Comparison of ENCODE assay signal across 9 cellular contexts in genomic region chr1:54581621-54582035, GRCh38. TPM values are rescaled to one million over a fixed set of nuclear protein-coding genes. Genes with fewer than 3 reads are reported as not detected.
DNase-seq lines count a peak whose midpoint lies in the region; ATAC-seq and TF ChIP-seq lines count a peak whose summit lies in the region.
"Had no signal": no experiment of that assay in that cellular context is flagged by ENCODE, and none has a peak within 500 bp of the region (broad histone marks: within the 10 kb centered on the region; RNA-seq: fewer than 3 reads in every experiment).

No MANE protein-coding gene starts in this region.

- intact Hi-C loops in CD4-positive, alpha-beta T cell (cut with DNase I, micrococcal nuclease): no loop called here

- DNase-seq in AG04449 (ENCODE audit: low read depth, low spot score) (peak; percentile 14), NCI-H1694 treated with DMSO at 0.1 percent for 48 hours (lab: John Stamatoyannopoulos, UW) (peak; percentile 58), dedifferentiated amniotic fluid mesenchymal stem cell (ENCODE audit: extremely low spot score) (peak; percentile 80), lung microvascular endothelial cell (ENCODE audit: low read depth in 2 of 2) (peak; percentile 35 to 84), DMS53 treated with DMSO at 0.1 percent for 48 hours (lab: John Stamatoyannopoulos, UW; ENCODE audit: unreplicated experiment) (no peak), Kasumi-1 (lab: John Stamatoyannopoulos, UW) (no peak), T-cell (no peak)
- no peak for DNase-seq in CD4-positive, alpha-beta T cell
- DNase-seq: activated B cell treated with CpG ODN at 0.5 μM for 24 hours had no signal

- H3K4me3 ChIP-seq in AG04449 (ENCODE audit: low read depth, low read length): no peak overlapping the region

- no peak overlapping the region for H3K27ac Mint-ChIP-seq in CD4-positive, alpha-beta T cell
- H3K27ac Mint-ChIP-seq in T-cell: no peak overlapping the region
- H3K27ac Mint-ChIP-seq: activated B cell treated with CpG ODN at 0.5 μM for 24 hours had no signal

- ATAC-seq in CD4-positive, alpha-beta T cell (ENCODE audit: poor library complexity): no peak
- ATAC-seq in T-cell (replicated peaks in 1 of 4): no peak

- H3K9me3 Mint-ChIP-seq in CD4-positive, alpha-beta T cell: no peaks in the 10 kb centered on the region
- no peaks in the 10 kb centered on the region for H3K9me3 Mint-ChIP-seq in T-cell
- H3K9me3 Mint-ChIP-seq: activated B cell treated with CpG ODN at 0.5 μM for 24 hours had no signal

- POLR2A ChIA-PET in AG04449 (lab: Yijun Ruan, JAX): no interaction called here
- POLR2A ChIA-PET in CD4-positive, alpha-beta T cell (lab: Charles Lee): no interaction called here
- POLR2A ChIA-PET in T-cell (lab: Charles Lee): no interaction called here

- no peak overlapping the region for H3K4me3 Mint-ChIP-seq in CD4-positive, alpha-beta T cell
- no peak overlapping the region for H3K4me3 Mint-ChIP-seq in T-cell
- H3K4me3 Mint-ChIP-seq: activated B cell treated with CpG ODN at 0.5 μM for 24 hours had no signal

- no peaks in the 10 kb centered on the region for H3K27me3 Mint-ChIP-seq in CD4-positive, alpha-beta T cell
- H3K27me3 Mint-ChIP-seq in T-cell: no peaks in the 10 kb centered on the region
- H3K27me3 Mint-ChIP-seq: activated B cell treated with CpG ODN at 0.5 μM for 24 hours had no signal

- H3K27me3 ChIP-seq in CD4-positive, alpha-beta T cell (ENCODE audit: control insufficient read depth, insufficient read depth, low read length): no peaks in the 10 kb centered on the region

- H3K27ac ChIP-seq in CD4-positive, alpha-beta T cell (ENCODE audit: low read depth, low read length): no peak overlapping the region

- no peak for TF ChIP-seq CTCF in AG04449 (IDR thresholded peaks at IDR 0.05; ENCODE audit: insufficient read depth, low read length, missing control alignments)
- no peak for TF ChIP-seq CTCF in CD4-positive, alpha-beta T cell (IDR thresholded peaks at IDR 0.05)

- no peaks in the 10 kb centered on the region for H3K36me3 Mint-ChIP-seq in CD4-positive, alpha-beta T cell (ENCODE audit: low read depth)
- no peaks in the 10 kb centered on the region for H3K36me3 Mint-ChIP-seq in T-cell

- H3K4me1 Mint-ChIP-seq in CD4-positive, alpha-beta T cell (ENCODE audit: low read depth): no peaks in the 10 kb centered on the region
- H3K4me1 Mint-ChIP-seq in T-cell: no peaks in the 10 kb centered on the region
- H3K4me1 Mint-ChIP-seq: activated B cell treated with CpG ODN at 0.5 μM for 24 hours had no signal

- H3K9me3 ChIP-seq in CD4-positive, alpha-beta T cell (ENCODE audit: control insufficient read depth, low read length): no peaks in the 10 kb centered on the region

- CTCF ChIA-PET in AG04449 (lab: Yijun Ruan, JAX) (no interaction called here), T-cell (lab: Charles Lee) (no interaction called here)
- CTCF ChIA-PET in CD4-positive, alpha-beta T cell (lab: Charles Lee): no interaction called here

RNA-seq across cellular contexts. Expression of gene ACOT11, which starts 33.6 kb away (rescaled TPM):
- total RNA-seq in lung microvascular endothelial cell (0.40 and 3.1 TPM in 2 replicates), T-cell (1 to 10 TPM in 2 of 5 donors, under 1 TPM in 3; 0.60 to 1.4 (median 0.93) TPM)
- under 1 TPM; 0.50 to 0.91 TPM for total RNA-seq in CD4-positive, alpha-beta T cell

RNA-seq across cellular contexts. Expression of gene FAM151A, which starts 41.7 kb away (rescaled TPM):
- total RNA-seq in lung microvascular endothelial cell (not detected in 2 replicates), T-cell (not detected)
- total RNA-seq in CD4-positive, alpha-beta T cell: not detected
- total RNA-seq: activated B cell treated with CpG ODN at 0.5 μM for 24 hours had no signal

RNA-seq across cellular contexts. Expression of gene MROH7, which starts 60.0 kb away (rescaled TPM):
- total RNA-seq in lung microvascular endothelial cell (under 0.01 TPM in 1 of 2 replicates, not detected in the other), T-cell (under 1 TPM; 0.15 to 0.63 (median 0.25) TPM)
- total RNA-seq in CD4-positive, alpha-beta T cell: under 1 TPM; 0.14 to 0.19 TPM
- total RNA-seq: activated B cell treated with CpG ODN at 0.5 μM for 24 hours had no signal

Comparison
In these comparisons a context has a peak if more than half of its experiments do, and no peak if none do; other contexts are left out.
1. DNase-seq: peak in AG04449 (single experiment), NCI-H1694 treated with DMSO at 0.1 percent for 48 hours (single experiment), dedifferentiated amniotic fluid mesenchymal stem cell (single experiment) and lung microvascular endothelial cell (2 of 2); none in DMS53 treated with DMSO at 0.1 percent for 48 hours (single experiment), CD4-positive, alpha-beta T cell (0 of 10), Kasumi-1 (0 of 2) and T-cell (0 of 34).